ENCODE assay signal across 8 cellular contexts in genomic region chr7:114923403-114923713, GRCh38. TPM values are rescaled to one million over a fixed set of nuclear protein-coding genes. Genes with fewer than 3 reads are reported as not detected.
DNase-seq lines count a peak whose midpoint lies in the region; ATAC-seq, FAIRE-seq and TF ChIP-seq lines count a peak whose summit lies in the region.

No MANE protein-coding gene starts in this region.

- intact Hi-C loops in mucosa of descending colon (cut with DNase I, micrococcal nuclease), result no loop called here

- CTCF ChIA-PET in A549 (lab: Yijun Ruan, JAX), result interaction anchor here (1.0 kb wide), 1 partner anchor 220 kb away, joined by 3 read pairs; no protein-coding TSS in a partner anchor

- TF ChIP-seq EP300 in A549 (IDR thresholded peaks at IDR 0.05), result no peak

- H3K4me3 ChIP-seq in A549, result peak overlapping the region; percentile 75
- peak overlapping the region; percentile 90 for H3K4me3 ChIP-seq in bronchial epithelial cell (ENCODE audit: low read depth, low read length)
- H3K4me3 ChIP-seq in mucosa of descending colon, result peak overlapping the region; percentile 33

- H3K27ac ChIP-seq in A549, result peak overlapping the region; percentile 89 to 94

- H3K4me2 ChIP-seq in A549, result peak overlapping the region; percentile 77

- ATAC-seq in A549 (no peak), HG03159 (IDR thresholded peaks at IDR 0.05; ENCODE audit: unreplicated experiment) (peak; percentile 27), mucosa of descending colon (no peak), GM19397 (IDR thresholded peaks at IDR 0.05; ENCODE audit: unreplicated experiment) (no peak)

- no peaks in the 10 kb centered on the region for H3K27me3 ChIP-seq in bronchial epithelial cell (ENCODE audit: control insufficient read depth, insufficient read depth, low read length)

- no peak for TF ChIP-seq POLR2A in A549 (IDR thresholded peaks at IDR 0.05; ENCODE audit: low read length)

- no peak for DNase-seq in A549 (ENCODE audit: low read depth in 1 of 2, low spot score in 1 of 2)
- peak; percentile 21 for DNase-seq in bronchial epithelial cell (ENCODE audit: low read depth)
- DNase-seq in mucosa of descending colon, result no peak
- no peak for DNase-seq in T-helper 9 cell
- DNase-seq in GF-D8 (lab: John Stamatoyannopoulos, UW), result no peak
- DNase-seq in C1 segment of cervical spinal cord (lab: John Stamatoyannopoulos, UW), result no peak

- peaks cover 10% of the 10 kb centered on the region for H3K4me1 ChIP-seq in A549
- H3K4me1 ChIP-seq in mucosa of descending colon (ENCODE audit: low read depth), result peaks cover 7% of the 10 kb centered on the region

- TF ChIP-seq CTCF in A549 (IDR thresholded peaks at IDR 0.05) (no peak), bronchial epithelial cell (IDR thresholded peaks at IDR 0.05; ENCODE audit: insufficient read depth, low read length, severe bottlenecking) (no peak), mucosa of descending colon (IDR thresholded peaks at IDR 0.05) (no peak)

- H3K9me3 ChIP-seq in A549, result no peaks in the 10 kb centered on the region
- H3K9me3 ChIP-seq in mucosa of descending colon, result no peaks in the 10 kb centered on the region

- H3K36me3 ChIP-seq in bronchial epithelial cell (ENCODE audit: control insufficient read depth, insufficient read depth, low read length), result no peaks in the 10 kb centered on the region
- no peaks in the 10 kb centered on the region for H3K36me3 ChIP-seq in mucosa of descending colon (ENCODE audit: low read depth)

- TF ChIP-seq RAD21 in A549 (conservative IDR thresholded peaks at IDR 0.05 in 1 of 2, IDR thresholded peaks at IDR 0.05 in 1 of 2), result no peak

- WGBS in A549 (ENCODE audit: missing lambda C conversion rate), result 2% methylated on average over 4 of the region's 4 CpGs

- POLR2A ChIA-PET in A549 (lab: Yijun Ruan, JAX), result no interaction called here

- FAIRE-seq in A549 (lab: Jason Lieb, UNC), result no peak
- FAIRE-seq in bronchial epithelial cell (lab: Jason Lieb, UNC), result no peak

TF ChIP-seq in A549, 52 proteins besides CTCF, POLR2A, EP300 and RAD21:
- TF ChIP-seq CHD4 (IDR thresholded peaks at IDR 0.05; ENCODE audit: borderline replicate concordance) (no peak), HMGXB4 (CRISPR knock-in tag; IDR thresholded peaks at IDR 0.05; ENCODE audit: borderline replicate concordance) (no peak), CBX2 (IDR thresholded peaks at IDR 0.05; ENCODE audit: borderline replicate concordance, low read depth) (no peak), TP53 (CRISPR knock-in tag; IDR thresholded peaks at IDR 0.05) (no peak), MAFK (IDR thresholded peaks at IDR 0.05; ENCODE audit: partially characterized antibody) (no peak), HDAC2 (IDR thresholded peaks at IDR 0.05) (no peak), MAZ (IDR thresholded peaks at IDR 0.05; ENCODE audit: borderline replicate concordance, low read depth, low read length) (no peak), ELK1 (IDR thresholded peaks at IDR 0.05; ENCODE audit: low read depth, low read length) (no peak), JUNB (IDR thresholded peaks at IDR 0.05) (no peak), NR3C1 (IDR thresholded peaks at IDR 0.05) (no peak), HOXA7 (CRISPR knock-in tag; IDR thresholded peaks at IDR 0.05) (no peak), ZSCAN20 (CRISPR knock-in tag; IDR thresholded peaks at IDR 0.05) (no peak)
- TF ChIP-seq, protein P1, sequence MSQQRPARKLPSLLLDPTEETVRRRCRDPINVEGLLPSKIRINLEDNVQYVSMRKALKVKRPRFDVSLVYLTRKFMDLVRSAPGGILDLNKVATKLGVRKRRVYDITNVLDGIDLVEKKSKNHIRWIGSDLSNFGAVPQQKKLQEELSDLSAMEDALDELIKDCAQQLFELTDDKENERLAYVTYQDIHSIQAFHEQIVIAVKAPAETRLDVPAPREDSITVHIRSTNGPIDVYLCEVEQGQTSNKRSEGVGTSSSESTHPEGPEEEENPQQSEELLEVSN (IDR thresholded peaks at IDR 0.05; ENCODE audit: borderline replicate concordance, low read depth), result no peak
- TF ChIP-seq, protein P2, sequence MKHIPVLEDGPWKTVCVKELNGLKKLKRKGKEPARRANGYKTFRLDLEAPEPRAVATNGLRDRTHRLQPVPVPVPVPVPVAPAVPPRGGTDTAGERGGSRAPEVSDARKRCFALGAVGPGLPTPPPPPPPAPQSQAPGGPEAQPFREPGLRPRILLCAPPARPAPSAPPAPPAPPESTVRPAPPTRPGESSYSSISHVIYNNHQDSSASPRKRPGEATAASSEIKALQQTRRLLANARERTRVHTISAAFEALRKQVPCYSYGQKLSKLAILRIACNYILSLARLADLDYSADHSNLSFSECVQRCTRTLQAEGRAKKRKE (CRISPR knock-in tag; IDR thresholded peaks at IDR 0.05; ENCODE audit: low read depth), result no peak
- TF ChIP-seq, protein P3, sequence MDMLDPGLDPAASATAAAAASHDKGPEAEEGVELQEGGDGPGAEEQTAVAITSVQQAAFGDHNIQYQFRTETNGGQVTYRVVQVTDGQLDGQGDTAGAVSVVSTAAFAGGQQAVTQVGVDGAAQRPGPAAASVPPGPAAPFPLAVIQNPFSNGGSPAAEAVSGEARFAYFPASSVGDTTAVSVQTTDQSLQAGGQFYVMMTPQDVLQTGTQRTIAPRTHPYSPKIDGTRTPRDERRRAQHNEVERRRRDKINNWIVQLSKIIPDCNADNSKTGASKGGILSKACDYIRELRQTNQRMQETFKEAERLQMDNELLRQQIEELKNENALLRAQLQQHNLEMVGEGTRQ (IDR thresholded peaks at IDR 0.05), result no peak
TF ChIP-seq in A549: peak in this region for 0.

RNA-seq across cellular contexts. Expression of gene MDFIC, which starts 1.5 kb away (rescaled TPM):
- polyA plus RNA-seq in A549 (2011; rRNA removed) (30.6 and 38.5 TPM in 2 replicates), A549 (2017; fragmentation: RNase III; extraction: RNeasy Plus Mini Kit Qiagen cat#74134 plus additional on column Dnase treatment) (14.4 to 19.5 TPM (median 18.7 TPM) in 3 replicates)
- 11.5 and 15.7 TPM in 2 replicates for polyA plus RNA-seq in A549 (2012; cell fraction: cytosol; rRNA removed)
- 4.2 and 4.5 TPM in 2 replicates for polyA plus RNA-seq in A549 (2012; cell fraction: nucleus; rRNA removed)
- polyA minus RNA-seq in A549 (2011; rRNA and poly(A)+ RNA removed), result 26.1 and 29.9 TPM in 2 replicates
- total RNA-seq in bronchial epithelial cell (8.7 and 9.7 TPM in 2 replicates), mucosa of descending colon (10 to 100 TPM; 10.4 to 29.5 (median 13.0) TPM)

Comparison
In these comparisons a context has a peak if more than half of its experiments do, and no peak if none do; other contexts are left out.
1. H3K4me3 ChIP-seq: peak in every context shown above with its lines; median percentile 90 in bronchial epithelial cell; 75 in A549; 33 in mucosa of descending colon.